ENCODE assay signal across 8 cellular contexts in the genomic region with DNA sequence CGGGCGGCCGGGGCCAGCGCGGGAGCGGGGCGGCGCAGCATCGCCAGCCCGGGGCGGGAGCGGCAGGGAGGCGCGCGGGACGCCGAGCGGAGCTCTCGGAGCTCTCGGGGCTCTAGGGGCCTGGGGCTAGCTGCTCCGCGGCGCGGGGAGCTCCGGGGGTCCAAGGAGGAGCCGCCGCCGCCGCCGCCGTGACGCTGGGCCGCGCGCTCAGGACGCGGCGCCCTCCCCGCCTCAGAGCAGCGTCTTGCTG. TPM values are rescaled to one million over a fixed set of nuclear protein-coding genes. Genes with fewer than 3 reads are reported as not detected.
DNase-seq lines count a peak whose midpoint lies in the region; ATAC-seq and TF ChIP-seq lines count a peak whose summit lies in the region.

No MANE protein-coding gene starts in this region.

- H3K9me3 ChIP-seq in iPS-20b (ENCODE audit: insufficient read depth, low read depth, low read length): no peaks in the 10 kb centered on the region
- no peaks in the 10 kb centered on the region for H3K9me3 ChIP-seq in thoracic aorta

- H3K4me3 ChIP-seq in iPS-20b (ENCODE audit: low read length) (peak overlapping the region; percentile 75; the same call in 1 of the 2 replicates), thoracic aorta (peak overlapping the region; percentile 90)

- TF ChIP-seq CTCF in Calu3 (IDR thresholded peaks at IDR 0.05; ENCODE audit: unreplicated experiment) (no peak), thoracic aorta (IDR thresholded peaks at IDR 0.05) (no peak)

- no peak overlapping the region for H3K27ac ChIP-seq in iPS-20b (ENCODE audit: low read length)
- H3K27ac ChIP-seq in thoracic aorta: peak overlapping the region; percentile 54 to 64

- BruUV-seq in Calu3 (replicated peaks; lab: Mats Ljungman, UMichigan): no TSS peak

- H3K9me3 Mint-ChIP-seq in Calu3 (ENCODE audit: low read depth, unreplicated experiment): no peaks in the 10 kb centered on the region
- H3K9me3 Mint-ChIP-seq in activated CD8-positive, alpha-beta T cell treated with anti-CD3 and anti-CD28 coated beads, Interleukin-2, amount 10 ng/mL, durations not matched to agents 7 days and 5 days (ENCODE audit: insufficient read depth): no peaks in the 10 kb centered on the region

- H3K4me1 ChIP-seq in iPS-20b (ENCODE audit: insufficient read depth, low read length) (peaks cover 3% of the 10 kb centered on the region; the same call in 1 of the 2 replicates), thoracic aorta (ENCODE audit: control insufficient read depth in 1 of 2, low read depth in 2 of 2) (peaks cover 19 to 34% of the 10 kb centered on the region in 2 donors)

- ATAC-seq in HG02642 (IDR thresholded peaks at IDR 0.05; ENCODE audit: poor library complexity, unreplicated experiment): peak; percentile 20
- ATAC-seq in activated CD8-positive, alpha-beta T cell treated with anti-CD3 and anti-CD28 coated beads, Interleukin-2, amount 10 ng/mL, durations not matched to agents 7 days and 5 days: peak; percentile 45
- ATAC-seq in thoracic aorta (ENCODE audit: insufficient number of reproducible peaks, low FRiP score, low read depth): no peak
- ATAC-seq in HG02973 (IDR thresholded peaks at IDR 0.05; ENCODE audit: unreplicated experiment): no peak
- ATAC-seq in sciatic nerve: no peak
- no peak for ATAC-seq in GM18861 (IDR thresholded peaks at IDR 0.05; ENCODE audit: unreplicated experiment)

- no peaks in the 10 kb centered on the region for H3K27me3 Mint-ChIP-seq in Calu3 (ENCODE audit: unreplicated experiment)
- no peaks in the 10 kb centered on the region for H3K27me3 Mint-ChIP-seq in activated CD8-positive, alpha-beta T cell treated with anti-CD3 and anti-CD28 coated beads, Interleukin-2, amount 10 ng/mL, durations not matched to agents 7 days and 5 days (ENCODE audit: low read depth)

- no peak for DNase-seq in Calu3
- no peak for DNase-seq in activated CD8-positive, alpha-beta T cell treated with anti-CD3 and anti-CD28 coated beads, Interleukin-2, amount 10 ng/mL, durations not matched to agents 7 days and 5 days
- no peak for DNase-seq in thoracic aorta (ENCODE audit: low spot score)
- no peak for DNase-seq in sciatic nerve (ENCODE audit: low spot score)

- H3K27me3 ChIP-seq in iPS-20b (ENCODE audit: insufficient read depth, low read length) (peaks cover 40% of the 10 kb centered on the region), thoracic aorta (replicated peaks; ENCODE audit: insufficient read depth) (no peaks in the 10 kb centered on the region)

- peaks cover 19% of the 10 kb centered on the region for H3K4me1 Mint-ChIP-seq in Calu3 (ENCODE audit: low read depth, unreplicated experiment)
- H3K4me1 Mint-ChIP-seq in activated CD8-positive, alpha-beta T cell treated with anti-CD3 and anti-CD28 coated beads, Interleukin-2, amount 10 ng/mL, durations not matched to agents 7 days and 5 days (ENCODE audit: low read depth): peaks cover 49% of the 10 kb centered on the region

- H3K4me3 Mint-ChIP-seq in Calu3 (ENCODE audit: low read depth, unreplicated experiment): peak overlapping the region; percentile 77
- peak overlapping the region; percentile 53 for H3K4me3 Mint-ChIP-seq in activated CD8-positive, alpha-beta T cell treated with anti-CD3 and anti-CD28 coated beads, Interleukin-2, amount 10 ng/mL, durations not matched to agents 7 days and 5 days

- intact Hi-C loops in Calu3 (cut with micrococcal nuclease; ENCODE audit: unreplicated experiment): no loop called here
- intact Hi-C loops in sciatic nerve (cut with DNase I): no loop called here

- H3K27ac Mint-ChIP-seq in Calu3 (ENCODE audit: unreplicated experiment): no peak overlapping the region
- H3K27ac Mint-ChIP-seq in activated CD8-positive, alpha-beta T cell treated with anti-CD3 and anti-CD28 coated beads, Interleukin-2, amount 10 ng/mL, durations not matched to agents 7 days and 5 days: peak overlapping the region; percentile 63

- CTCF ChIA-PET in Calu3 (lab: Charles Lee): no interaction called here
- CTCF ChIA-PET in activated CD8-positive, alpha-beta T cell treated with anti-CD3 and anti-CD28 coated beads, Interleukin-2, amount 10 ng/mL, durations not matched to agents 7 days and 5 days (lab: Charles Lee): no interaction called here

- peak overlapping the region; percentile 76; the same call in 1 of the 2 replicates for H3K9ac ChIP-seq in iPS-20b (ENCODE audit: low read depth, low read length)

- H3K36me3 Mint-ChIP-seq in Calu3 (ENCODE audit: insufficient read depth, unreplicated experiment): peaks cover 35% of the 10 kb centered on the region
- peaks cover 19% of the 10 kb centered on the region for H3K36me3 Mint-ChIP-seq in activated CD8-positive, alpha-beta T cell treated with anti-CD3 and anti-CD28 coated beads, Interleukin-2, amount 10 ng/mL, durations not matched to agents 7 days and 5 days (ENCODE audit: low read depth)

- POLR2A ChIA-PET in activated CD8-positive, alpha-beta T cell treated with anti-CD3 and anti-CD28 coated beads, Interleukin-2, amount 10 ng/mL, durations not matched to agents 7 days and 5 days (lab: Charles Lee): no interaction called here

- H3K36me3 ChIP-seq in iPS-20b (ENCODE audit: insufficient read depth, low read depth, low read length) (no peaks in the 10 kb centered on the region), thoracic aorta (no peaks in the 10 kb centered on the region)

RNA-seq across cellular contexts. Expression of gene CLSTN1, which starts 0.1 kb away (rescaled TPM):
- total RNA-seq in Calu3 (2022): 93.2 and 99.3 TPM in 2 replicates
- 10 to 100 TPM; 91.1 to 96.8 TPM for total RNA-seq in activated CD8-positive, alpha-beta T cell treated with anti-CD3 and anti-CD28 coated beads, Interleukin-2, amount 10 ng/mL, durations not matched to agents 7 days and 5 days
- total RNA-seq in thoracic aorta: 10 to 100 TPM; 78.6 to 81.9 TPM
- total RNA-seq in sciatic nerve: 121 TPM

Comparison
In these comparisons a context has a peak if more than half of its experiments do, and no peak if none do; other contexts are left out.
1. ATAC-seq: peak in HG02642 (single experiment) and activated CD8-positive, alpha-beta T cell treated with anti-CD3 and anti-CD28 coated beads, Interleukin-2, amount 10 ng/mL, durations not matched to agents 7 days and 5 days (single experiment); none in thoracic aorta (single experiment), HG02973 (single experiment), sciatic nerve (single experiment) and GM18861 (single experiment).